Comparison of ENCODE assay signal across 1 cellular context in genomic region chr15:79164043-79164442, GRCh38.
TF ChIP-seq lines count a peak whose summit lies in the region.

No MANE protein-coding gene starts in this region.

TF ChIP-seq in HepG2, 621 proteins besides CTCF, POLR2A, EP300 and RAD21 (continued from another document):
- TF ChIP-seq AHDC1 (CRISPR knock-in tag; IDR thresholded peaks at IDR 0.05; ENCODE audit: borderline replicate concordance) (0 out of 2 replicates have a peak, but pooled peaks have one; percentile 28), IKZF4 (CRISPR knock-in tag; IDR thresholded peaks at IDR 0.05; ENCODE audit: borderline replicate concordance, low read depth, not compliant biosample characterization) (no peak), FOXA1 (IDR thresholded peaks at IDR 0.05) (no peak), FOXA1 (CRISPR knock-in tag; IDR thresholded peaks at IDR 0.05) (peak; percentile 30; the same call in 1 of the 2 replicates), ZC3H13 (CRISPR knock-in tag; IDR thresholded peaks at IDR 0.05) (no peak), ZNF292 (CRISPR knock-in tag; IDR thresholded peaks at IDR 0.05; ENCODE audit: borderline replicate concordance, low read depth) (no peak), HDAC1 (CRISPR knock-in tag; IDR thresholded peaks at IDR 0.05) (peak; percentile 31; the same call in 1 of the 2 replicates), ZSCAN31 (CRISPR knock-in tag; IDR thresholded peaks at IDR 0.05; ENCODE audit: low read depth) (no peak), HNF4A (CRISPR knock-in tag; IDR thresholded peaks at IDR 0.05) (peak; percentile 28), PAXIP1 (CRISPR knock-in tag; conservative IDR thresholded peaks at IDR 0.05) (0 out of 2 replicates have a peak, but pooled peaks have one; percentile 24)
